ENCODE assay signal across 8 cellular contexts in genomic region chr14:20873370-20874177, GRCh38. TPM values are rescaled to one million over a fixed set of nuclear protein-coding genes. Genes with fewer than 3 reads are reported as not detected.
A peak's percentile ranks its signal among the peaks of the same experiment; 100 is the strongest.
DNase-seq lines count a peak whose midpoint lies in the region; ATAC-seq and TF ChIP-seq lines count a peak whose summit lies in the region.

No MANE protein-coding gene starts in this region.

- 62% methylated on average over 17 of the region's 26 CpGs for WGBS in mammary epithelial cell (ENCODE audit: low coverage, missing lambda C conversion rate)

- intact Hi-C loops in mammary epithelial cell (cut with micrococcal nuclease): no loop called here

- ATAC-seq in GM18861 (IDR thresholded peaks at IDR 0.05; ENCODE audit: unreplicated experiment): peak; percentile 54

- H3K27ac Mint-ChIP-seq in IgD-negative memory B cell: peak overlapping the region in 2 of 3 donors; percentile 50

- in situ Hi-C loops in mammary epithelial cell (cut with MboI; ENCODE audit: low sequenced_read_pairs in 2 of 2): no loop called here

- no peak overlapping the region for H3K9ac ChIP-seq in mammary epithelial cell (ENCODE audit: insufficient read depth, low read length)

- H3K9me3 ChIP-seq in AG04450 (ENCODE audit: control insufficient read depth, insufficient read depth, low read length): no peaks in the 10 kb centered on the region
- no peaks in the 10 kb centered on the region for H3K9me3 ChIP-seq in mammary epithelial cell (replicated peaks; ENCODE audit: insufficient read depth, low read length)

- DNase-seq in AG04450 (ENCODE audit: low read depth, low spot score) (no peak), mammary epithelial cell (peak; percentile 31), islet precursor cell (peak; percentile 91), cerebellar nuclear complex (lab: John Stamatoyannopoulos, UW) (no peak)
- DNase-seq in stimulated activated CD4-positive, alpha-beta T cell treated with anti-CD3 and anti-CD28 coated beads, Interleukin-1b, Interleukin-23, amount 100 ng/mL, for 1 hour (ENCODE audit: low read depth in 2 of 2): peak; percentile 45 to 60

- peaks cover 0 to 3% (median 3%) of the 10 kb centered on the region in 3 donors for H3K9me3 Mint-ChIP-seq in IgD-negative memory B cell

- H3K4me1 ChIP-seq in mammary epithelial cell (ENCODE audit: insufficient read depth, low read length): no peaks in the 10 kb centered on the region

- POLR2A ChIA-PET in AG04450 (lab: Yijun Ruan, JAX): no interaction called here

- CTCF ChIA-PET in AG04450 (lab: Charles Lee) (interaction anchor here (0.9 to 2.4 kb wide), 8 partner anchors 15 to 177 kb away, joined by 3 to 10 read pairs (median 4); no protein-coding TSS in a partner anchor), mammary epithelial cell (lab: Charles Lee; ENCODE audit: low non-redundant PET) (no interaction called here)

- no peaks in the 10 kb centered on the region for H3K79me2 ChIP-seq in mammary epithelial cell (ENCODE audit: insufficient read depth, low read length)

- H3K4me1 Mint-ChIP-seq in IgD-negative memory B cell: peaks cover 4 to 12% (median 11%) of the 10 kb centered on the region in 3 donors

- no peak overlapping the region for H3K4me2 ChIP-seq in mammary epithelial cell (ENCODE audit: insufficient read depth, low read depth, low read length)

- no peaks in the 10 kb centered on the region for H3K36me3 Mint-ChIP-seq in IgD-negative memory B cell

- H3K4me3 ChIP-seq in AG04450 (ENCODE audit: low read depth, low read length) (no peak overlapping the region), WI38 (ENCODE audit: low read depth, low read length) (no peak overlapping the region), mammary epithelial cell (replicated peaks in 1 of 3; ENCODE audit: insufficient read depth in 1 of 3, low read depth in 2 of 3, low read length in 3 of 3) (no peak overlapping the region)

- H2AFZ ChIP-seq in mammary epithelial cell (ENCODE audit: low read depth, low read length): peak overlapping the region; percentile 50

- H3K27me3 ChIP-seq in AG04450 (ENCODE audit: control insufficient read depth, insufficient read depth, low read length) (no peaks in the 10 kb centered on the region), mammary epithelial cell (ENCODE audit: insufficient read depth, low read length) (no peaks in the 10 kb centered on the region)

- H3K4me3 Mint-ChIP-seq in IgD-negative memory B cell: peak overlapping the region in 2 of 4 donors; percentile 14 to 18

- TF ChIP-seq CTCF in AG04450 (IDR thresholded peaks at IDR 0.05; ENCODE audit: low read depth, low read length) (peak; percentile 67), WI38 (IDR thresholded peaks at IDR 0.05; ENCODE audit: low read depth, low read length) (peak; percentile 73), mammary epithelial cell (conservative IDR thresholded peaks at IDR 0.05 in 1 of 2, IDR thresholded peaks at IDR 0.05 in 1 of 2; ENCODE audit: extremely low read depth in 1 of 2, insufficient read depth in 1 of 2, low read depth in 1 of 2, low read length in 2 of 2) (peak; percentile 54 to 55)

- BruUV-seq in mammary epithelial cell (replicated peaks; lab: Mats Ljungman, UMichigan): no TSS peak

- dilution Hi-C loops in mammary epithelial cell (cut with HindIII; ENCODE audit: low sequenced_read_pairs): loop anchor here (5.0 kb wide), 1 partner anchor 91 kb away; the partner anchor contains the start of gene RNASE6

- H3K27ac ChIP-seq in AG04450 (ENCODE audit: low read depth, low read length): no peak overlapping the region
- H3K27ac ChIP-seq in mammary epithelial cell (ENCODE audit: insufficient read depth, low read depth, low read length): no peak overlapping the region

- H3K36me3 ChIP-seq in mammary epithelial cell (ENCODE audit: insufficient read depth, low read length): no peaks in the 10 kb centered on the region

- peaks cover 9% of the 10 kb centered on the region for H3K27me3 Mint-ChIP-seq in IgD-negative memory B cell

- no peaks in the 10 kb centered on the region for H4K20me1 ChIP-seq in mammary epithelial cell (ENCODE audit: insufficient read depth, low read length)

RNA-seq across cellular contexts. Expression of gene RNASE3, which starts 17.6 kb away (rescaled TPM):
- polyA plus RNA-seq in AG04450 (2011; rRNA removed) (not detected in 2 replicates), IgD-negative memory B cell (not detected), mammary epithelial cell (not detected)
- polyA minus RNA-seq in AG04450 (2011; rRNA and poly(A)+ RNA removed): not detected in 2 replicates
- not detected for total RNA-seq in mammary epithelial cell
- not detected for polyA minus RNA-seq in mammary epithelial cell

Comparison
In these comparisons a context has a peak if more than half of its experiments do, and no peak if none do; other contexts are left out.
1. DNase-seq: peak in mammary epithelial cell (single experiment), islet precursor cell (single experiment) and stimulated activated CD4-positive, alpha-beta T cell treated with anti-CD3 and anti-CD28 coated beads, Interleukin-1b, Interleukin-23, amount 100 ng/mL, for 1 hour (2 of 2); none in AG04450 (single experiment) and cerebellar nuclear complex (0 of 2).
2. Peak in every context shown above with its lines, with median percentiles within 50 percentile points of each other: CTCF ChIP-seq.